2 cellular contexts compared by ENCODE assay signal in the genomic region with DNA sequence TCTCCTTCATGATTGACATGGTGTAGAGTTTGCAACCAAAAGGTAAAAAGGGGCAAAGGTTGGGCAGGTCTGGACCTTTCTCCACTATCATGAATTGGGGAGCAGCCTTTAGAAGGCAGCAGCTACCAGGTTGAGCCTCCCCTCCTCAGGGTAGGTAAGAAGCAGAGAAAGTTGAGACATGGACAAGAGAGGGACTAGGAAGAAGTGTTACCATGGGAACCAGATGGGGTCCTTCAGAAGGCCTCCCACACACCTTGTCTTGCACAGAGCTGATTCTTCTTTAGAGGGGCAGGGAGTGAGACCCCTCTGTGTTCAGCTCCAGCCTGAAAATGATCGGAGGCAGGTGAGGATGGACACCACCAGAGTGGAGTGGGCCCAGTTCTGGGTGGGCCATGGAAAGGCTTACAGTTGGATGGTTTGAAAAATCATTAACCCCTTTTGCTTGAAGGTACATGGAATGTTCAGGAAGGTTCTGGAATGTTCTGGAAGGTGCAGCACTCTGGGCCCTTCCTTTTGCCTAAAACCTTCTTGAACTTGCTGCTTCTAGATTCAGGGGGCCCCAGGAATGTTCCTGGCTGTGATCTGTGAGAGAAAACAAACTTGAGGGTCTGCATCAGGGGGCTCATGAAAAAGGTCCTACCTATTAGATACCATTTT.
TF ChIP-seq lines count a peak whose summit lies in the region.

No MANE protein-coding gene starts in this region.

TF ChIP-seq in GM12878, 131 proteins besides CTCF, POLR2A, EP300 and RAD21:
- TF ChIP-seq POLR2AphosphoS5 (IDR thresholded peaks at IDR 0.05; ENCODE audit: low read length) (no peak), MYB (IDR thresholded peaks at IDR 0.05; ENCODE audit: borderline replicate concordance, low read depth, low read length) (no peak), WRNIP1 (IDR thresholded peaks at IDR 0.05; ENCODE audit: borderline replicate concordance, low read depth, low read length) (no peak)
- TF ChIP-seq, protein P1, sequence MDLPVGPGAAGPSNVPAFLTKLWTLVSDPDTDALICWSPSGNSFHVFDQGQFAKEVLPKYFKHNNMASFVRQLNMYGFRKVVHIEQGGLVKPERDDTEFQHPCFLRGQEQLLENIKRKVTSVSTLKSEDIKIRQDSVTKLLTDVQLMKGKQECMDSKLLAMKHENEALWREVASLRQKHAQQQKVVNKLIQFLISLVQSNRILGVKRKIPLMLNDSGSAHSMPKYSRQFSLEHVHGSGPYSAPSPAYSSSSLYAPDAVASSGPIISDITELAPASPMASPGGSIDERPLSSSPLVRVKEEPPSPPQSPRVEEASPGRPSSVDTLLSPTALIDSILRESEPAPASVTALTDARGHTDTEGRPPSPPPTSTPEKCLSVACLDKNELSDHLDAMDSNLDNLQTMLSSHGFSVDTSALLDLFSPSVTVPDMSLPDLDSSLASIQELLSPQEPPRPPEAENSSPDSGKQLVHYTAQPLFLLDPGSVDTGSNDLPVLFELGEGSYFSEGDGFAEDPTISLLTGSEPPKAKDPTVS (IDR thresholded peaks at IDR 0.05; ENCODE audit: low read depth, low read length): peak; percentile 96
- TF ChIP-seq, protein P2, sequence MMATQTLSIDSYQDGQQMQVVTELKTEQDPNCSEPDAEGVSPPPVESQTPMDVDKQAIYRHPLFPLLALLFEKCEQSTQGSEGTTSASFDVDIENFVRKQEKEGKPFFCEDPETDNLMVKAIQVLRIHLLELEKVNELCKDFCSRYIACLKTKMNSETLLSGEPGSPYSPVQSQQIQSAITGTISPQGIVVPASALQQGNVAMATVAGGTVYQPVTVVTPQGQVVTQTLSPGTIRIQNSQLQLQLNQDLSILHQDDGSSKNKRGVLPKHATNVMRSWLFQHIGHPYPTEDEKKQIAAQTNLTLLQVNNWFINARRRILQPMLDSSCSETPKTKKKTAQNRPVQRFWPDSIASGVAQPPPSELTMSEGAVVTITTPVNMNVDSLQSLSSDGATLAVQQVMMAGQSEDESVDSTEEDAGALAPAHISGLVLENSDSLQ (IDR thresholded peaks at IDR 0.05): no peak

TF ChIP-seq in neural cell, 6 proteins besides CTCF, POLR2A, EP300 and RAD21:
- TF ChIP-seq POLR2AphosphoS5 (IDR thresholded peaks at IDR 0.05) (peak; percentile 29), MXI1 (conservative IDR thresholded peaks at IDR 0.05; ENCODE audit: poor library complexity, severe bottlenecking) (no peak)
